In the genomic region with DNA sequence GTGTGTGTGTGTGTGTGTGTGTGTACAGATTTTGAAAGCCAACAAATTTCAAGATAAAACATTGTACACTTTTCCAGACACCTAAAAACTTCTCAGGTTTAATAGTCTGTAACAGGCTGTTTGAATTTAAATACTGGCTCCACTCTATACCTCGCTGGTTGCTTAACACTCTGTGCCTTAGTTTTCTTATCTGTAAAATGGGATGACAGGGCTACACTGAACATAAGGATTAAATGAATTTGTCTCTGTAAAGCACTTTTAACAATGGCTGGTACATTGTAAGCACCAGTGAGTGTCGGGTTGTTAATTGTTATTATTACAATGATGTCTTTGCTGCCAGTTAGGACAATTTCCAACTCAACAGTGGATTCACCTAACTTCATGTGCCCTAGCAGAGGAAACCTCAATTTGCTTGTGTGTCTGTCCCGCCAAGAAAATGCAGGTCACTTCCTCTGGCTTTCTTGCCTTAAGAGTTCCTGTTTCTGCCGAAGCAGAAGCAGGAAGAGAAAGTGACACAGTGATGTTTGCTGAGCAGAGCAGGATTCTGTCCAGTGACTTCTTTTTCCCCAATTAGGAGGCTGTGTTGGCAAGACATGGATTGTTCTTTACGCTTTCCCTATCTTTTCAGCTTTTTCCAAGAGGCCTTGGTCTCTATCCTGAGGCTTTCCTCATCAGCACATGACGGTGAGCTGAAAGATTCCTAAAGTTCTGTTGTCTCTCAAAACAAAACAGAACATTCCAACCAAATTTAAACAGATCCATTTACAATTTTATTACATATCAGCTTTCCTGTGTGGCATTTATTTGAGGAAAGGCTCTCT, we compare ENCODE assay signal across 8 cellular contexts.
A peak's percentile ranks its signal among the peaks of the same experiment; 100 is the strongest.
DNase-seq lines count a peak whose midpoint lies in the region; ATAC-seq and TF ChIP-seq lines count a peak whose summit lies in the region.

No MANE protein-coding gene starts in this region.

- no peaks in the 10 kb centered on the region for H3K36me3 ChIP-seq in PC-9 (ENCODE audit: low read depth)

- H3K36me3 Mint-ChIP-seq in activated naive CD8-positive, alpha-beta T cell treated with anti-CD3 and anti-CD28 coated beads, Interleukin-2, amount 50 U/mL, for 24 hours (ENCODE audit: low read depth) = no peaks in the 10 kb centered on the region

- H3K4me3 Mint-ChIP-seq in activated naive CD8-positive, alpha-beta T cell treated with anti-CD3 and anti-CD28 coated beads, Interleukin-2, amount 50 U/mL, for 24 hours = peak overlapping the region; percentile 77

- BruUV-seq in PC-9 (replicated peaks; lab: Mats Ljungman, UMichigan) = no TSS peak

- no peak for TF ChIP-seq POLR2A in NB4 (IDR thresholded peaks at IDR 0.05; ENCODE audit: extremely low read depth, insufficient read length)

- POLR2A ChIA-PET in PC-9 (lab: Charles Lee; ENCODE audit: unreplicated experiment) = no interaction called here

- H3K4me3 ChIP-seq in NB4 (ENCODE audit: low read depth, low read length) = peak overlapping the region; percentile 29
- H3K4me3 ChIP-seq in PC-9 = no peak overlapping the region

- H3K9me3 ChIP-seq in PC-9 (ENCODE audit: insufficient read depth, low read depth) = no peaks in the 10 kb centered on the region

- no peak overlapping the region for H2AFZ ChIP-seq in PC-9

- H3K27me3 Mint-ChIP-seq in activated naive CD8-positive, alpha-beta T cell treated with anti-CD3 and anti-CD28 coated beads, Interleukin-2, amount 50 U/mL, for 24 hours = no peaks in the 10 kb centered on the region

- no peaks in the 10 kb centered on the region for H4K20me1 ChIP-seq in PC-9 (ENCODE audit: insufficient read depth)

- H3K4me2 ChIP-seq in PC-9 = no peak overlapping the region

- CTCF ChIA-PET in PC-9 (lab: Charles Lee) = no interaction called here

- no peaks in the 10 kb centered on the region for H3F3A ChIP-seq in PC-9 (ENCODE audit: insufficient read depth, low read depth)

- H3K79me2 ChIP-seq in PC-9 (ENCODE audit: low read depth) = no peaks in the 10 kb centered on the region

- peaks cover 63% of the 10 kb centered on the region for H3K4me1 Mint-ChIP-seq in activated naive CD8-positive, alpha-beta T cell treated with anti-CD3 and anti-CD28 coated beads, Interleukin-2, amount 50 U/mL, for 24 hours

- H3K9me3 Mint-ChIP-seq in activated naive CD8-positive, alpha-beta T cell treated with anti-CD3 and anti-CD28 coated beads, Interleukin-2, amount 50 U/mL, for 24 hours = peaks cover 10% of the 10 kb centered on the region

- intact Hi-C loops in PC-9 (cut with micrococcal nuclease; ENCODE audit: unreplicated experiment) = no loop called here

- no peak overlapping the region for H3K27ac ChIP-seq in PC-9

- DNase-seq in NB4 (ENCODE audit: low read depth) = peak; percentile 92
- DNase-seq in activated naive CD8-positive, alpha-beta T cell treated with anti-CD3 and anti-CD28 coated beads, Interleukin-2, amount 50 U/mL, for 24 hours = peak; percentile 32
- peak; percentile 82 for DNase-seq in medulla oblongata (ENCODE audit: extremely low spot score)
- no peak for DNase-seq in PC-9
- DNase-seq in islet precursor cell = no peak
- DNase-seq in NCI-H1092 treated with DMSO at 0.1 percent for 48 hours (lab: John Stamatoyannopoulos, UW) = no peak

- TF ChIP-seq CTCF in NB4 (IDR thresholded peaks at IDR 0.05; ENCODE audit: low read depth, low read length) (no peak), PC-9 (conservative IDR thresholded peaks at IDR 0.05) (no peak)

- H3K27ac Mint-ChIP-seq in activated naive CD8-positive, alpha-beta T cell treated with anti-CD3 and anti-CD28 coated beads, Interleukin-2, amount 50 U/mL, for 24 hours = peak overlapping the region; percentile 94

- H3K27me3 ChIP-seq in PC-9 (ENCODE audit: insufficient read depth, low read depth) = no peaks in the 10 kb centered on the region

- H3K4me1 ChIP-seq in PC-9 (replicated peaks; ENCODE audit: insufficient read depth) = no peaks in the 10 kb centered on the region

- H3K9me2 ChIP-seq in PC-9 (ENCODE audit: insufficient read depth) = no peaks in the 10 kb centered on the region

- ATAC-seq in GM18498 (IDR thresholded peaks at IDR 0.05; ENCODE audit: unreplicated experiment) (peak; percentile 56), GM21786 (IDR thresholded peaks at IDR 0.05; ENCODE audit: unreplicated experiment) (peak; percentile 61)
- peak; percentile 22 for ATAC-seq in activated naive CD8-positive, alpha-beta T cell treated with anti-CD3 and anti-CD28 coated beads, Interleukin-2, amount 50 U/mL, for 24 hours

Comparison
In these comparisons a context has a peak if more than half of its experiments do, and no peak if none do; other contexts are left out.
1. DNase-seq: peak in NB4 (single experiment), activated naive CD8-positive, alpha-beta T cell treated with anti-CD3 and anti-CD28 coated beads, Interleukin-2, amount 50 U/mL, for 24 hours (single experiment) and medulla oblongata (single experiment); none in PC-9 (0 of 2), islet precursor cell (single experiment) and NCI-H1092 treated with DMSO at 0.1 percent for 48 hours (single experiment).
2. Peak in every context shown above with its lines, with median percentiles within 50 percentile points of each other: ATAC-seq.